In the genomic region with DNA sequence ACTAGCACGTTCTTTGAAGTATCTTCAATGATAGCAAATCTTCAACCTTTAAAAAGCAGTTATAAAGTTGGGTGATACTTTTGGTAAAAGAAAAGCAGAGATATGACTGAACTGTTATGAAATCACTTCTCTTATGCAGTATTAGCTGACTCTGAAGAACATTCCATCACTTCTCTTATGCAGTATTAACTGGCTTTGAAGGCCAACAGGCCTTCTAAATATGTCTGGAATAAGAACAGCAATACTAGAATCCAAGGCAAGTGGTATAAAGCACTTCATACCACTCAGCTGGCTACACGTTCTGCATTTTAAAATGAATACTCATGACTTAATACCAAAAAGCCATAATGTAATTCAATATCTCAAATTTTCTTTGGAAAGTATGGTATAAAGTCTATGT, we compare ENCODE assay signal across 17 cellular contexts.
"Had no signal": no experiment of that assay in that cellular context is flagged by ENCODE, and none has a peak within 500 bp of the region (broad histone marks: within the 10 kb centered on the region; RNA-seq: fewer than 3 reads in every experiment).

No MANE protein-coding gene starts in this region.

- H3K27me3 ChIP-seq: dorsolateral prefrontal cortex, foreskin keratinocyte, neutrophil, transverse colon had no signal

- H3K9me3 ChIP-seq: neutrophil, thoracic aorta, transverse colon had no signal

- H3K9me3 Mint-ChIP-seq: naive thymus-derived CD8-positive, alpha-beta T cell; stimulated activated naive B cell treated with anti-CD40 and anti-IgM and Interleukin-4, amounts not matched to agents 10 μg/mL and 1 μg/mL and 100 μg/mL, for 72 hours; stimulated activated naive CD8-positive, alpha-beta T cell treated with anti-CD3 and anti-CD28 coated beads, Interleukin-15, amount 100 ng/mL, for 72 hours had no signal

- ATAC-seq: foreskin keratinocyte; left colon; naive thymus-derived CD8-positive, alpha-beta T cell; sciatic nerve; stimulated activated naive B cell treated with anti-CD40 and anti-IgM and Interleukin-4, amounts not matched to agents 10 μg/mL and 1 μg/mL and 100 μg/mL, for 72 hours; stimulated activated naive CD8-positive, alpha-beta T cell treated with anti-CD3 and anti-CD28 coated beads, Interleukin-15, amount 100 ng/mL, for 72 hours had no signal

- H3K27ac Mint-ChIP-seq: naive thymus-derived CD8-positive, alpha-beta T cell; stimulated activated naive B cell treated with anti-CD40 and anti-IgM and Interleukin-4, amounts not matched to agents 10 μg/mL and 1 μg/mL and 100 μg/mL, for 72 hours; stimulated activated naive CD8-positive, alpha-beta T cell treated with anti-CD3 and anti-CD28 coated beads, Interleukin-15, amount 100 ng/mL, for 72 hours had no signal

- H3K27ac ChIP-seq: dorsolateral prefrontal cortex, foreskin keratinocyte, neutrophil, skin epidermis, thoracic aorta, transverse colon had no signal

- H3K4me3 ChIP-seq: dorsolateral prefrontal cortex, skin epidermis, thoracic aorta, transverse colon had no signal

- H3K4me1 ChIP-seq: foreskin keratinocyte, transverse colon had no signal

- H3K4me3 Mint-ChIP-seq: naive thymus-derived CD8-positive, alpha-beta T cell; stimulated activated naive B cell treated with anti-CD40 and anti-IgM and Interleukin-4, amounts not matched to agents 10 μg/mL and 1 μg/mL and 100 μg/mL, for 72 hours; stimulated activated naive CD8-positive, alpha-beta T cell treated with anti-CD3 and anti-CD28 coated beads, Interleukin-15, amount 100 ng/mL, for 72 hours had no signal

- H3K27me3 Mint-ChIP-seq: naive thymus-derived CD8-positive, alpha-beta T cell; stimulated activated naive B cell treated with anti-CD40 and anti-IgM and Interleukin-4, amounts not matched to agents 10 μg/mL and 1 μg/mL and 100 μg/mL, for 72 hours; stimulated activated naive CD8-positive, alpha-beta T cell treated with anti-CD3 and anti-CD28 coated beads, Interleukin-15, amount 100 ng/mL, for 72 hours had no signal

- DNase-seq: cortex of kidney; dorsolateral prefrontal cortex; effector CD8-positive, alpha-beta T cell; foreskin keratinocyte; left colon; mammary epithelial cell; naive thymus-derived CD8-positive, alpha-beta T cell; posterior cingulate gyrus; stimulated activated CD4-positive, alpha-beta T cell treated with anti-CD3 and anti-CD28 coated beads, Interleukin-2, amount 100 ng/mL, for 24 hours; stimulated activated CD4-positive, alpha-beta T cell treated with anti-CD3 and anti-CD28 coated beads, Interleukin-4, amount 100 ng/mL, for 4 hours; stimulated activated naive B cell treated with anti-CD40 and anti-IgM and Interleukin-4, amounts not matched to agents 10 μg/mL and 1 μg/mL and 100 μg/mL, for 72 hours; stimulated activated naive CD8-positive, alpha-beta T cell treated with anti-CD3 and anti-CD28 coated beads, Interleukin-15, amount 100 ng/mL, for 72 hours; transverse colon had no signal
